27 cellular contexts compared by ENCODE assay signal in genomic region chr3:10315101-10315500, GRCh38. TPM values are rescaled to one million over a fixed set of nuclear protein-coding genes. Genes with fewer than 3 reads are reported as not detected.
"Had no signal": no experiment of that assay in that cellular context is flagged by ENCODE, and none has a peak within 500 bp of the region (broad histone marks: within the 10 kb centered on the region; RNA-seq: fewer than 3 reads in every experiment).

No MANE protein-coding gene starts in this region.

- ATAC-seq: left colon; left lung; lower lobe of right lung; psoas muscle; right lobe of liver; stimulated activated naive B cell treated with anti-CD40 and anti-IgM and Interleukin-4, amounts not matched to agents 10 μg/mL and 1 μg/mL and 100 μg/mL, for 72 hours; stimulated activated naive CD8-positive, alpha-beta T cell treated with anti-CD3 and anti-CD28 coated beads, Interleukin-15, Interleukin-2, amounts not matched to agents 100 U/mL and 50 U/mL, for 24 hours had no signal

- H3K27ac Mint-ChIP-seq: mesothelial cell of epicardium; naive B cell; nephron; stimulated activated naive B cell treated with anti-CD40 and anti-IgM and Interleukin-4, amounts not matched to agents 10 μg/mL and 1 μg/mL and 100 μg/mL, for 72 hours had no signal

- H3K27me3 Mint-ChIP-seq: naive B cell; stimulated activated naive B cell treated with anti-CD40 and anti-IgM and Interleukin-4, amounts not matched to agents 10 μg/mL and 1 μg/mL and 100 μg/mL, for 72 hours had no signal

- DNase-seq: hippocampal formation; kidney; left colon; left lung; lower lobe of right lung; mammary epithelial cell; mesenchymal stem cell; naive B cell; psoas muscle; right lobe of liver; stimulated activated CD4-positive, alpha-beta T cell treated with anti-CD3 and anti-CD28 coated beads, Interleukin-1b, Interleukin-23, amount 100 ng/mL, for 48 hours; stimulated activated CD4-positive, alpha-beta T cell treated with anti-CD3 and anti-CD28 coated beads, Interleukin-2, amount 100 ng/mL, for 48 hours; stimulated activated CD4-positive, alpha-beta T cell treated with anti-CD3 and anti-CD28 coated beads, Interleukin-4, amount 100 ng/mL, for 4 hours; stimulated activated CD8-positive, alpha-beta memory T cell treated with anti-CD3 and anti-CD28 coated beads, Interleukin-4, amount 100 ng/mL, for 48 hours; stimulated activated naive B cell treated with anti-CD40 and anti-IgM and Interleukin-4, amounts not matched to agents 10 μg/mL and 1 μg/mL and 100 μg/mL, for 72 hours; stimulated activated naive CD8-positive, alpha-beta T cell treated with anti-CD3 and anti-CD28 coated beads, Interleukin-15, Interleukin-2, amounts not matched to agents 100 U/mL and 50 U/mL, for 24 hours; stomach; testis; thyroid gland; transverse colon; upper lobe of left lung had no signal

- H3K4me3 Mint-ChIP-seq: mesothelial cell of epicardium; nephron; stimulated activated naive B cell treated with anti-CD40 and anti-IgM and Interleukin-4, amounts not matched to agents 10 μg/mL and 1 μg/mL and 100 μg/mL, for 72 hours had no signal

- H3K9me3 Mint-ChIP-seq: mesothelial cell of epicardium; naive B cell; nephron; neural crest cell; stimulated activated naive B cell treated with anti-CD40 and anti-IgM and Interleukin-4, amounts not matched to agents 10 μg/mL and 1 μg/mL and 100 μg/mL, for 72 hours had no signal

RNA-seq across cellular contexts. Expression of gene GHRL, which starts 22.4 kb away (rescaled TPM):
- total RNA-seq: smooth muscle cell, urinary bladder, vagina had no signal
